8 cellular contexts compared by ENCODE assay signal in genomic region chr12:27975222-27976136, GRCh38. TPM values are rescaled to one million over a fixed set of nuclear protein-coding genes. Genes with fewer than 3 reads are reported as not detected.
A peak's percentile ranks its signal among the peaks of the same experiment; 100 is the strongest.
DNase-seq lines count a peak whose midpoint lies in the region; ATAC-seq and TF ChIP-seq lines count a peak whose summit lies in the region.

No MANE protein-coding gene starts in this region.

- intact Hi-C loops in heart right ventricle (cut with DNase I) (loop anchor here in 3 of 10 donors (10.0 kb wide), 4 partner anchors 199 to 1029 kb away; partner anchors contain the start of gene CCDC91 (in 1 of the 3)), Right ventricle myocardium inferior (cut with DNase I) (no loop called here), uterus (cut with DNase I; ENCODE audit: low total_unique reads) (no loop called here)

- no peak for TF ChIP-seq POLR2A in uterus (IDR thresholded peaks at IDR 0.05)

- H3K9me3 ChIP-seq in heart right ventricle (no peaks in the 10 kb centered on the region), adipocyte (ENCODE audit: control insufficient read depth, low read length) (no peaks in the 10 kb centered on the region), uterus (no peaks in the 10 kb centered on the region)

- H3K4me1 ChIP-seq in heart right ventricle, result peaks cover 0 to 30% (median 11%) of the 10 kb centered on the region in 9 donors
- H3K4me1 ChIP-seq in adipocyte (ENCODE audit: control insufficient read depth, insufficient read depth, low read length), result peaks cover 13% of the 10 kb centered on the region
- H3K4me1 ChIP-seq in uterus, result no peaks in the 10 kb centered on the region

- ATAC-seq in heart right ventricle (peak; percentile 20 to 79 (median 64)), Right ventricle myocardium inferior (no peak)
- no peak for ATAC-seq in naive thymus-derived CD8-positive, alpha-beta T cell

- no peak overlapping the region for H3K27ac Mint-ChIP-seq in naive thymus-derived CD8-positive, alpha-beta T cell

- H3K4me1 Mint-ChIP-seq in naive thymus-derived CD8-positive, alpha-beta T cell, result peaks cover 1 to 16% (median 12%) of the 10 kb centered on the region in 4 donors

- H3K27ac ChIP-seq in heart right ventricle (peak overlapping the region in 1 of 10 donors; percentile 22), uterus (no peak overlapping the region)

- no peaks in the 10 kb centered on the region for H3K36me3 ChIP-seq in heart right ventricle
- no peaks in the 10 kb centered on the region for H3K36me3 ChIP-seq in adipocyte (ENCODE audit: control insufficient read depth, insufficient read depth, low read length, severe bottlenecking)
- no peaks in the 10 kb centered on the region for H3K36me3 ChIP-seq in uterus

- H3K27me3 Mint-ChIP-seq in naive thymus-derived CD8-positive, alpha-beta T cell, result peaks cover 54 to 89% (median 70%) of the 10 kb centered on the region in 5 donors

- DNase-seq in heart right ventricle (peak; percentile 10 to 17), Right ventricle myocardium inferior (ENCODE audit: missing footprints) (no peak), adipocyte (ENCODE audit: low read depth) (peak; percentile 54), kidney glomerular epithelial cell (lab: John Stamatoyannopoulos, UW) (peak; percentile 34), uterus (no peak), NCI-H510A treated with DMSO at 0.1 percent for 48 hours (lab: John Stamatoyannopoulos, UW) (no peak), GM13977 (ENCODE audit: low spot score) (no peak)
- no peak for DNase-seq in naive thymus-derived CD8-positive, alpha-beta T cell

- H3K4me3 Mint-ChIP-seq in naive thymus-derived CD8-positive, alpha-beta T cell, result peak overlapping the region in 1 of 10 donors; percentile 12

- WGBS in heart right ventricle, 2 donors, result 1 to 3% methylated on average over 61 of the region's 61 CpGs

- no peak overlapping the region for H3K9ac ChIP-seq in adipocyte (ENCODE audit: low read length)

- POLR2A ChIA-PET in naive thymus-derived CD8-positive, alpha-beta T cell (lab: Charles Lee), result no interaction called here

- H3K9me3 Mint-ChIP-seq in naive thymus-derived CD8-positive, alpha-beta T cell, result peaks cover 0 to 4% (median 0%) of the 10 kb centered on the region in 9 donors

- H3K36me3 Mint-ChIP-seq in naive thymus-derived CD8-positive, alpha-beta T cell, result no peaks in the 10 kb centered on the region

- peak overlapping the region in 9 of 10 donors; percentile 6 to 48 (median 38) for H3K4me3 ChIP-seq in heart right ventricle
- peak overlapping the region; percentile 72 for H3K4me3 ChIP-seq in adipocyte (ENCODE audit: low read length)
- peak overlapping the region; percentile 10 to 27 for H3K4me3 ChIP-seq in uterus

- in situ Hi-C loops in GM13977 (cut with MboI; ENCODE audit: low pct_unique_long_range_greater_than_20kb, low sequenced_read_pairs, unreplicated experiment), result no loop called here

- TF ChIP-seq CTCF in heart right ventricle (IDR thresholded peaks at IDR 0.05), result no peak
- TF ChIP-seq CTCF in uterus (IDR thresholded peaks at IDR 0.05), result no peak
- TF ChIP-seq CTCF in GM13977 (IDR thresholded peaks at IDR 0.05; ENCODE audit: extremely low read depth, insufficient read depth, missing control alignments), result no peak

- H3K27me3 ChIP-seq in heart right ventricle (peaks cover 0 to 98% (median 72%) of the 10 kb centered on the region in 7 donors), adipocyte (replicated peaks; ENCODE audit: control insufficient read depth, insufficient read depth, low read length) (peaks cover 4% of the 10 kb centered on the region), uterus (no peaks in the 10 kb centered on the region)

RNA-seq across cellular contexts. Expression of gene PTHLH, which starts 2.9 kb away (rescaled TPM):
- total RNA-seq in heart right ventricle (1 to 10 TPM in 5 of 10 donors, under 1 TPM in 3, not detected in 2; 0.21 to 9.4 (median 2.1) TPM), Right ventricle myocardium inferior (not detected), uterus (1 to 10 TPM in 2 of 4 donors, not detected in 2; 1.5 to 2.4 TPM)
- under 1 TPM; 0.43 to 0.59 TPM for polyA plus RNA-seq in heart right ventricle
- total RNA-seq in naive thymus-derived CD8-positive, alpha-beta T cell, result not detected
- polyA plus RNA-seq in naive thymus-derived CD8-positive, alpha-beta T cell, result not detected

Comparison
In these comparisons a context has a peak if more than half of its experiments do, and no peak if none do; other contexts are left out.
1. ATAC-seq: peak in heart right ventricle (8 of 8); none in Right ventricle myocardium inferior (single experiment) and naive thymus-derived CD8-positive, alpha-beta T cell (0 of 2).
2. DNase-seq: peak in heart right ventricle (2 of 2), adipocyte (single experiment) and kidney glomerular epithelial cell (single experiment); none in Right ventricle myocardium inferior (single experiment), uterus (0 of 2), NCI-H510A treated with DMSO at 0.1 percent for 48 hours (single experiment), GM13977 (single experiment) and naive thymus-derived CD8-positive, alpha-beta T cell (0 of 10).
3. H3K4me3 ChIP-seq: peak in every context shown above with its lines; median percentile 72 in adipocyte; 38 in heart right ventricle; 18 in uterus.